Comparison of ENCODE assay signal across 20 cellular contexts in the genomic region with DNA sequence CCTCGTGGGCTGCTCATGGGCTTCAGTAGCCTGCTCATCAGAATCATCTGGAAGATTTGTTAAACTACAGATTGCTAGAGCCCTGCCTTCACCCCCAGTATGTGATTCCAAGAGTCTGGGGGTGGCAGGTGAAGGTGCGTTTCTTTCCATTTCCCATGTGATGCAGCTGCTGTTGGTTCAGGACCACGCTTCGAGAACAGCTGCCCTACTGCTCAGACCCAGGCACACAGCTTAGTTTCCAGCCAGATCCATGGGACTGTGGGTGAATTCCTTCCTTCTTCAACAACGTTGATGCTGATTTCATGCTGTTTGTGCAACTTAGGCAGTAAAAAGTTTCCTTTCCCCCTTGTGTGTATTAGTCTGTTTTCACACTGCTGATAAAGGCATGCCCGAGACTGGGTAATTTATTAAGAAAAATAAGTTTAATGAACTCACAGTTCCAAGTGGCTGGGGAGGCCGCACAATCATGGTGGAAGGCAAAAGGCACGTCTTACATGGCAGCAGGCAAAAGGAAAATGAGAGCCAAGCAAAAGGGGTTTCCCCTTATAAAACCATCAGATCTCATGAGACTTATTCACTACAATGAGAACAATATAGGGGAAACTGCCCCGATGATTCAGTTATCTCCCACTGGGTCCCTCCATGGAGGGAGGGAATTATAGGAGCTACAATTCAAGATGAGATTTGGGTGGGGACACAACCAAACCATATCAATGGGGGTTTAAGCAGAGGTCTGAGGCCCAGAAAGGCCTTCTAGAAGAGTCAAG.
DNase-seq lines count a peak whose midpoint lies in the region; ATAC-seq, FAIRE-seq and TF ChIP-seq lines count a peak whose summit lies in the region.
"Had no signal": no experiment of that assay in that cellular context is flagged by ENCODE, and none has a peak within 500 bp of the region (broad histone marks: within the 10 kb centered on the region; RNA-seq: fewer than 3 reads in every experiment).

No MANE protein-coding gene starts in this region.

- CTCF ChIA-PET in activated B cell treated with CpG ODN at 0.5 μM for 24 hours (lab: Charles Lee), result interaction anchor here (1.1 to 1.6 kb wide), 4 partner anchors 10 to 157 kb away, joined by 3 to 5 read pairs (median 4); no protein-coding TSS in a partner anchor

- DNase-seq in activated naive CD4-positive, alpha-beta T cell treated with Interleukin-2 at 50 U/mL for 16 hours, result no peak
- no peak for DNase-seq in activated B cell treated with CpG ODN at 0.5 μM for 24 hours
- no peak for DNase-seq in keratinocyte (ENCODE audit: low read depth, low spot score)
- no peak for DNase-seq in tibial nerve (ENCODE audit: low spot score in 2 of 2)
- DNase-seq in stimulated activated CD4-positive, alpha-beta T cell treated with anti-CD3 and anti-CD28 coated beads, Interleukin-15, amount 100 ng/mL, for 24 hours, result no peak
- DNase-seq: activated CD4-positive, alpha-beta memory T cell treated with anti-CD3 and anti-CD28 coated beads for 36 hours; activated T-cell treated with anti-CD3 and anti-CD28 coated beads, Interleukin-2, amount 50 U/mL, for 72 hours; anterior cingulate cortex; cortex of kidney; erythroblast; NCI-H2081; NCI-H526 treated with DMSO at 0.1 percent for 48 hours; OCI-M1; stimulated activated CD4-positive, alpha-beta T cell treated with anti-CD3 and anti-CD28 coated beads, Interleukin-4, amount 100 ng/mL, for 1 hour had no signal

- TF ChIP-seq EP300 in tibial nerve (IDR thresholded peaks at IDR 0.05), result no peak

- peak; percentile 74 for ATAC-seq in activated B cell treated with CpG ODN at 0.5 μM for 24 hours (ENCODE audit: low read depth)
- ATAC-seq in GM21367 (IDR thresholded peaks at IDR 0.05; ENCODE audit: unreplicated experiment), result no peak
- no peak for ATAC-seq in GM21723 (IDR thresholded peaks at IDR 0.05; ENCODE audit: unreplicated experiment)
- ATAC-seq: activated T-cell treated with anti-CD3 and anti-CD28 coated beads, Interleukin-2, amount 50 U/mL, for 72 hours; K562 had no signal

- peaks cover 2% of the 10 kb centered on the region for H3K36me3 Mint-ChIP-seq in activated naive CD4-positive, alpha-beta T cell treated with anti-CD3 and anti-CD28 coated beads, Interleukin-2, amount 50 U/mL, for 24 hours
- peaks cover 9% of the 10 kb centered on the region for H3K36me3 Mint-ChIP-seq in activated B cell treated with CpG ODN at 0.5 μM for 24 hours (ENCODE audit: low read depth)
- H3K36me3 Mint-ChIP-seq: activated CD4-positive, alpha-beta memory T cell treated with anti-CD3 and anti-CD28 coated beads for 36 hours had no signal

- H3K4me1 ChIP-seq in keratinocyte (ENCODE audit: control insufficient read depth, extremely low read depth, insufficient read depth, low read length) (peaks cover 17% of the 10 kb centered on the region), tibial nerve (peaks cover 0 to 29% (median 20%) of the 10 kb centered on the region in 4 donors)

- H3K36me3 ChIP-seq in keratinocyte (ENCODE audit: control insufficient read depth in 2 of 2, extremely low read depth in 1 of 2, insufficient read depth in 2 of 2, low read length in 2 of 2) (no peaks in the 10 kb centered on the region), tibial nerve (no peaks in the 10 kb centered on the region)

- POLR2A ChIA-PET in activated B cell treated with CpG ODN at 0.5 μM for 24 hours (lab: Charles Lee), result interaction anchor here (0.6 to 1.6 kb wide), 7 partner anchors 8 to 156 kb away, joined by 3 to 20 read pairs (median 5); no protein-coding TSS in a partner anchor

- no peak overlapping the region for H3K4me3 Mint-ChIP-seq in activated naive CD4-positive, alpha-beta T cell treated with anti-CD3 and anti-CD28 coated beads, Interleukin-2, amount 50 U/mL, for 24 hours
- H3K4me3 Mint-ChIP-seq in activated B cell treated with CpG ODN at 0.5 μM for 24 hours, result peak overlapping the region; percentile 71
- H3K4me3 Mint-ChIP-seq: activated CD4-positive, alpha-beta memory T cell treated with anti-CD3 and anti-CD28 coated beads for 36 hours; activated T-cell treated with anti-CD3 and anti-CD28 coated beads, Interleukin-2, amount 50 U/mL, for 72 hours had no signal

- no peaks in the 10 kb centered on the region for H3K9me3 Mint-ChIP-seq in activated naive CD4-positive, alpha-beta T cell treated with anti-CD3 and anti-CD28 coated beads, Interleukin-2, amount 50 U/mL, for 24 hours
- H3K9me3 Mint-ChIP-seq in activated B cell treated with CpG ODN at 0.5 μM for 24 hours, result peaks cover 7% of the 10 kb centered on the region
- H3K9me3 Mint-ChIP-seq: activated CD4-positive, alpha-beta memory T cell treated with anti-CD3 and anti-CD28 coated beads for 36 hours; activated T-cell treated with anti-CD3 and anti-CD28 coated beads, Interleukin-2, amount 50 U/mL, for 72 hours had no signal

- H3K4me3 ChIP-seq in keratinocyte (ENCODE audit: control insufficient read depth in 2 of 3, extremely low read depth in 1 of 3, insufficient read depth in 2 of 3, low read depth in 1 of 3, low read length in 3 of 3) (no peak overlapping the region), tibial nerve (no peak overlapping the region)
- H3K4me3 ChIP-seq: K562, SK-N-MC had no signal

- H3K4me1 Mint-ChIP-seq in activated naive CD4-positive, alpha-beta T cell treated with anti-CD3 and anti-CD28 coated beads, Interleukin-2, amount 50 U/mL, for 24 hours, result peaks cover 68% of the 10 kb centered on the region
- H3K4me1 Mint-ChIP-seq in activated B cell treated with CpG ODN at 0.5 μM for 24 hours, result peaks cover 59% of the 10 kb centered on the region

- H3K27ac Mint-ChIP-seq in activated naive CD4-positive, alpha-beta T cell treated with anti-CD3 and anti-CD28 coated beads, Interleukin-2, amount 50 U/mL, for 24 hours, result peak overlapping the region; percentile 52
- peak overlapping the region; percentile 92 for H3K27ac Mint-ChIP-seq in activated B cell treated with CpG ODN at 0.5 μM for 24 hours
- H3K27ac Mint-ChIP-seq: activated CD4-positive, alpha-beta memory T cell treated with anti-CD3 and anti-CD28 coated beads for 36 hours; activated T-cell treated with anti-CD3 and anti-CD28 coated beads, Interleukin-2, amount 50 U/mL, for 72 hours had no signal

- no peak overlapping the region for H2AFZ ChIP-seq in keratinocyte (ENCODE audit: control insufficient read depth, low read length)

- H3K4me2 ChIP-seq in keratinocyte (ENCODE audit: control insufficient read depth, extremely low read depth, insufficient read depth, low read depth, low read length), result peak overlapping the region; percentile 49

- no peaks in the 10 kb centered on the region for H4K20me1 ChIP-seq in keratinocyte (ENCODE audit: control insufficient read depth, extremely low read depth, insufficient read depth, low read length)

- no peaks in the 10 kb centered on the region for H3K79me2 ChIP-seq in keratinocyte (ENCODE audit: control insufficient read depth, insufficient read depth, low read length)

- dilution Hi-C loops in keratinocyte (cut with MboI; ENCODE audit: extremely low pct_ligation_motif_present, low sequenced_read_pairs), result no loop called here

- intact Hi-C loops in activated B cell treated with CpG ODN at 0.5 μM for 24 hours (cut with micrococcal nuclease), result loop anchor here (1.0 kb wide), 1 partner anchor 10 kb away; no protein-coding TSS in a partner anchor

- H3K9me3 ChIP-seq in keratinocyte (ENCODE audit: control insufficient read depth, low read depth, low read length) (no peaks in the 10 kb centered on the region), tibial nerve (no peaks in the 10 kb centered on the region)

- WGBS in tibial nerve, 2 donors, result 78 to 82% methylated on average over 9 of the region's 9 CpGs

- H3K9ac ChIP-seq in keratinocyte (ENCODE audit: control insufficient read depth, extremely low read depth, insufficient read depth, low read length), result no peak overlapping the region

- no peak for FAIRE-seq in keratinocyte (lab: Jason Lieb, UNC)
- FAIRE-seq: islet of Langerhans, K562 had no signal

- H3K27me3 ChIP-seq in keratinocyte (ENCODE audit: control insufficient read depth, extremely low read depth, insufficient read depth, low read length), result no peaks in the 10 kb centered on the region
- H3K27me3 ChIP-seq in tibial nerve, result no peaks in the 10 kb centered on the region

- no peaks in the 10 kb centered on the region for H3K27me3 Mint-ChIP-seq in activated naive CD4-positive, alpha-beta T cell treated with anti-CD3 and anti-CD28 coated beads, Interleukin-2, amount 50 U/mL, for 24 hours
- no peaks in the 10 kb centered on the region for H3K27me3 Mint-ChIP-seq in activated B cell treated with CpG ODN at 0.5 μM for 24 hours
- H3K27me3 Mint-ChIP-seq: activated CD4-positive, alpha-beta memory T cell treated with anti-CD3 and anti-CD28 coated beads for 36 hours had no signal

- no peak overlapping the region for H3K27ac ChIP-seq in keratinocyte (ENCODE audit: control insufficient read depth, insufficient read depth, low read length)
- H3K27ac ChIP-seq in tibial nerve, result peak overlapping the region in 3 of 4 donors; percentile 23 to 89 (median 84)
- H3K27ac ChIP-seq: SK-N-MC had no signal

- TF ChIP-seq POLR2A in tibial nerve (IDR thresholded peaks at IDR 0.05), result no peak

- TF ChIP-seq CTCF in activated B cell treated with CpG ODN at 0.5 μM for 24 hours (IDR thresholded peaks at IDR 0.05) (no peak), keratinocyte (optimal IDR thresholded peaks at IDR 0.05 in 1 of 3, IDR thresholded peaks at IDR 0.05 in 1 of 3, conservative IDR thresholded peaks at IDR 0.05 in 1 of 3; ENCODE audit: extremely low read depth in 1 of 3, insufficient read depth in 2 of 3, low read length in 3 of 3) (no peak), tibial nerve (IDR thresholded peaks at IDR 0.05) (no peak)

- H3K9me1 ChIP-seq in keratinocyte (ENCODE audit: control insufficient read depth, extremely low read depth, insufficient read depth, low read length), result peaks cover 2% of the 10 kb centered on the region
